ENCODE assay signal across 1 cellular context in the genomic region with DNA sequence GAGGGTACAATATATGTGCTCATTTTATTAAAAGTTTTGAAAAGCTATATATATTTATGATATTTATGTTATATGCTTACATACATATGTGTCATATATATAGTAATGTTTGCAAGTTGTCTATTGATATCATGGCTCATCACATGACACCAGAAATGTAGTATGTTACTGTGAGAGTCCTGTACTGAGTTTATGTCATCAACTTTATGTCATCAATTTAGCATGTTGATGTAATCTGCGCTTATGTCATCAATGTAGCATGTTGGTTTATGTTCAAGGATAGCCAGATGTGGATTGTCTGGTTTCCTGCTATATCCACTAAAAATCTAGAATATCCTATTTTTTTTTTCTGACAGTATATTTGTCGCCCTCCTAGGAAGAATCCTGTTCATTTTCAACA.
TF ChIP-seq lines count a peak whose summit lies in the region.

No MANE protein-coding gene starts in this region.

TF ChIP-seq in HEK293, 187 proteins besides CTCF, POLR2A, EP300 and RAD21 (continued from another document):
- TF ChIP-seq, protein P1, sequence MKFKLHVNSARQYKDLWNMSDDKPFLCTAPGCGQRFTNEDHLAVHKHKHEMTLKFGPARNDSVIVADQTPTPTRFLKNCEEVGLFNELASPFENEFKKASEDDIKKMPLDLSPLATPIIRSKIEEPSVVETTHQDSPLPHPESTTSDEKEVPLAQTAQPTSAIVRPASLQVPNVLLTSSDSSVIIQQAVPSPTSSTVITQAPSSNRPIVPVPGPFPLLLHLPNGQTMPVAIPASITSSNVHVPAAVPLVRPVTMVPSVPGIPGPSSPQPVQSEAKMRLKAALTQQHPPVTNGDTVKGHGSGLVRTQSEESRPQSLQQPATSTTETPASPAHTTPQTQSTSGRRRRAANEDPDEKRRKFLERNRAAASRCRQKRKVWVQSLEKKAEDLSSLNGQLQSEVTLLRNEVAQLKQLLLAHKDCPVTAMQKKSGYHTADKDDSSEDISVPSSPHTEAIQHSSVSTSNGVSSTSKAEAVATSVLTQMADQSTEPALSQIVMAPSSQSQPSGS (tag by site-specific recombination; IDR thresholded peaks at IDR 0.05; ENCODE audit: low read depth), result peak; percentile 38; the same call in 1 of the 2 replicates
- no peak for TF ChIP-seq ZNF596 (tag by site-specific recombination; IDR thresholded peaks at IDR 0.05)
